In the genomic region with DNA sequence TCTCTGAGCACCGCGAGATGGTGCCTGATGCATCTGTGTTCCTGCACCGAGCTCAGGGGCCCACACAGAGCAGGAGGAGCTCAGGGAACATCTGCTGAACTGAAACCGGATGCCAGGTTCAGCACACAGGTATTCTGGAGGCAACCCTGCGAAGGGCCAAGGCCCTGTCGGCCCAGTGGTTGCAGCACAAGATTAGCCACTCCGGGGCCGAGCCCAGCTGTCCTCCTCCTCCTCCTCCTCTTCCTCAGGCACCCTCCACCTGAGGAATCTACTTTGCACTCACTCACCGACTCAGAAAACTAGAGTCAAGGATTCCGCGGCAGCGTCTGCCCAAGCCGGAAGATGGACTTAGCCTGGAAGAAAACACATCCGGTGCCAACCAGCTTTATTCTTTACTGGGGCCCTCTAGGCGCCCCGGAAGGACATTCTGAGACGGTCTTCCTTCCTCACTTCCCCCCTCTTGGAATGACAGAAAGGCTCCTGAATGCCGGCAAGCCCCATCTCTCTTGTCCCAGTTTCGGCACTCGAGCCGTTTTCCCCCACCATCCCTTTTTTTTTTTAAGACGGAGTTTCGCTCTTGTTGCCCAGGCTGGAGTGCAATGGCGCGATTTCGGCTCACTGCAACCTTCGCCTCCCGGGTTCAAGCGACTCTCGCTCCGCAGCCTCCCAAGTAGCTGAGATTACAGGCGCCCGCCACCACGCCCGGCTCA, we compare ENCODE assay signal across 8 cellular contexts. TPM values are rescaled to one million over a fixed set of nuclear protein-coding genes. Genes with fewer than 3 reads are reported as not detected.
DNase-seq lines count a peak whose midpoint lies in the region; FAIRE-seq and TF ChIP-seq lines count a peak whose summit lies in the region.

Gene ZBTB6, minus strand, starts transcription at position 360 of the 710 bp plus-strand sequence. CDS start 1,251 bp downstream, outside the sequence.

- H3K79me2 ChIP-seq in H9 (ENCODE audit: insufficient read depth, low read length): peaks cover 14% of the 10 kb centered on the region; the same call in 1 of the 2 replicates

- H3K36me3 ChIP-seq in neutrophil (peaks cover 10% of the 10 kb centered on the region), testis (ENCODE audit: low read depth, missing control alignments) (no peaks in the 10 kb centered on the region)

- H3K27ac Mint-ChIP-seq in H9: peak within 1 kb of the TSS; percentile 99

- peaks cover 11 to 23% (median 18%) of the 10 kb centered on the region in 3 experiments; a peak in 6 of 7 replicates for H3K36me3 Mint-ChIP-seq in H9 (ENCODE audit: insufficient read depth in 1 of 3, low read depth in 3 of 3)

- H3K4me3 ChIP-seq in neutrophil (ENCODE audit: low read depth in 1 of 2, low read length in 1 of 2): peak within 1 kb of the TSS; percentile 74 to 94
- peak within 1 kb of the TSS; percentile 82 to 84 for H3K4me3 ChIP-seq in testis

- peak within 1 kb of the TSS; percentile 65 for H4K5ac ChIP-seq in H9 (ENCODE audit: insufficient read length, low read depth, low read length)

- no peak within 1 kb of the TSS for H4K91ac ChIP-seq in H9 (ENCODE audit: insufficient read length, low read depth, low read length)

- no peak within 1 kb of the TSS for H3K23ac ChIP-seq in H9 (ENCODE audit: insufficient read length, low read depth, low read length)

- no peaks in the 10 kb centered on the region for H3K9me3 Mint-ChIP-seq in H9

- H3K4me1 Mint-ChIP-seq in H9: peaks cover 7 to 10% of the 10 kb centered on the region in 2 experiments

- no peaks in the 10 kb centered on the region for H3K27me3 Mint-ChIP-seq in H9 (ENCODE audit: low read depth)

- H2BK12ac ChIP-seq in H9 (ENCODE audit: insufficient read length, low read depth, low read length): no peak within 1 kb of the TSS

- intact Hi-C loops in testis (cut with DNase I; ENCODE audit: low total_unique reads): no loop called here

- H2AFZ ChIP-seq in H9 (ENCODE audit: low read length): peak within 1 kb of the TSS; percentile 14

- H3K23me2 ChIP-seq in H9 (ENCODE audit: insufficient read length, low read depth, low read length, poor library complexity, severe bottlenecking): peaks cover 9% of the 10 kb centered on the region

- H2BK20ac ChIP-seq in H9 (ENCODE audit: low read depth, low read length, poor library complexity, severe bottlenecking): no peak within 1 kb of the TSS

- H2AK5ac ChIP-seq in H9 (ENCODE audit: insufficient read length, low read length): no peak within 1 kb of the TSS

- peak within 1 kb of the TSS; percentile 6 for H3K56ac ChIP-seq in H9 (ENCODE audit: insufficient read length, low read depth, low read length)

- H3K9ac ChIP-seq in H9 (ENCODE audit: extremely low read depth, insufficient read length, low read length): peak within 1 kb of the TSS; percentile 99

- H3K9me3 ChIP-seq in H9 (ENCODE audit: control insufficient read depth, low read depth, low read length) (no peaks in the 10 kb centered on the region), neutrophil (no peaks in the 10 kb centered on the region), testis (no peaks in the 10 kb centered on the region)

- peak within 1 kb of the TSS; percentile 31 for H2BK5ac ChIP-seq in H9 (ENCODE audit: insufficient read length, low read length)

- no peaks in the 10 kb centered on the region for H4K20me1 ChIP-seq in H9 (ENCODE audit: control insufficient read depth, insufficient read depth, insufficient read length)

- DNase-seq in H9 (peak; percentile 85), M059J (ENCODE audit: low read depth) (peak; percentile 92), SHP77 treated with DMSO at 0.1 percent for 48 hours (lab: John Stamatoyannopoulos, UW) (peak; percentile 86), frontal cortex (ENCODE audit: low spot score in 2 of 2) (peak; percentile 53 to 77), testis (peak; percentile 92)
- peak; percentile 46 to 64 (median 50) for DNase-seq in activated naive CD4-positive, alpha-beta T cell (lab: John Stamatoyannopoulos, UW)

- WGBS in H9 (ENCODE audit: extremely low coverage, insufficient read length, low lambda C conversion rate): no CpG with 5 or more reads among the region's 35 CpGs
- 1% methylated on average over 22 to 35 of the region's 35 CpGs for WGBS in testis, 2 donors

- H3K79me1 ChIP-seq in H9 (ENCODE audit: insufficient read depth, low read depth, low read length, poor library complexity, severe bottlenecking): peaks cover 3% of the 10 kb centered on the region

- no peak within 1 kb of the TSS for H2BK15ac ChIP-seq in H9 (ENCODE audit: low read depth, low read length)

- H3K4me2 ChIP-seq in H9 (ENCODE audit: insufficient read depth, insufficient read length, low read length): peak within 1 kb of the TSS; percentile 71

- H3T11ph ChIP-seq in H9 (ENCODE audit: low read length): no peak within 1 kb of the TSS

- H2BK120ac ChIP-seq in H9 (ENCODE audit: low read depth, low read length, poor library complexity, severe bottlenecking): no peak within 1 kb of the TSS

- FAIRE-seq in G401.6 (lab: Jason Lieb, UNC) (peak; percentile 61), frontal cortex (lab: Jason Lieb, UNC) (no peak)

- TF ChIP-seq POLR2A in testis (IDR thresholded peaks at IDR 0.05): no peak

- peak within 1 kb of the TSS; percentile 98 for H3K18ac ChIP-seq in H9 (ENCODE audit: insufficient read length, low read depth, low read length)

- peak within 1 kb of the TSS; percentile 89 to 93 for H3K4me3 Mint-ChIP-seq in H9

- peak within 1 kb of the TSS; percentile 98 for H3K14ac ChIP-seq in H9 (ENCODE audit: insufficient read depth, low read length)

- no peak for TF ChIP-seq CTCF in H9 (conservative IDR thresholded peaks at IDR 0.05)
- no peak for TF ChIP-seq CTCF in neutrophil (IDR thresholded peaks at IDR 0.05)
- no peak for TF ChIP-seq CTCF in testis (IDR thresholded peaks at IDR 0.05)

- H3K4me1 ChIP-seq in H9 (ENCODE audit: insufficient read depth, low read length) (no peaks in the 10 kb centered on the region), neutrophil (ENCODE audit: control insufficient read depth in 1 of 2, insufficient read depth in 1 of 2, low read depth in 1 of 2, low read length in 1 of 2) (peaks cover 13 to 15% of the 10 kb centered on the region in 2 experiments), testis (peaks cover 8% of the 10 kb centered on the region)

- H3K27me3 ChIP-seq in H9 (ENCODE audit: insufficient read depth, low read length) (no peaks in the 10 kb centered on the region), neutrophil (no peaks in the 10 kb centered on the region), testis (no peaks in the 10 kb centered on the region)

- H3K27ac ChIP-seq in H9 (ENCODE audit: insufficient read length, low read depth, low read length): peak within 1 kb of the TSS; percentile 98
- H3K27ac ChIP-seq in neutrophil: peak within 1 kb of the TSS; percentile 83
- peak within 1 kb of the TSS; percentile 63 to 72 for H3K27ac ChIP-seq in testis

- H4K8ac ChIP-seq in H9 (replicated peaks; ENCODE audit: insufficient read length, low read depth, low read length): peak within 1 kb of the TSS; percentile 27

- H3K4ac ChIP-seq in H9 (ENCODE audit: low read depth, low read length): no peak within 1 kb of the TSS; the same call in 1 of the 2 replicates

RNA-seq across cellular contexts. Expression of gene ZBTB6, which starts in this region (rescaled TPM):
- 10.2 and 10.6 TPM in 2 replicates for total RNA-seq in H9 (2021)
- 7.7 and 14.8 TPM in 2 replicates for total RNA-seq in M059J (2014; rRNA removed; shearing (Covaris generic))
- 99.5 TPM for total RNA-seq in frontal cortex
- total RNA-seq in testis: 1 to 10 TPM; 9.1 to 9.2 TPM
- polyA plus RNA-seq in testis (ENCODE audit: insufficient read depth, low read depth, low replicate concordance): 7.2 TPM

Comparison
In these comparisons a context has a peak if more than half of its experiments do, and no peak if none do; other contexts are left out.
1. Peak in every context shown above with its lines: DNase-seq, H3K4me3 ChIP-seq and H3K27ac ChIP-seq.